ENCODE assay signal across 9 cellular contexts in genomic region chr17:4807534-4808377, GRCh38. TPM values are rescaled to one million over a fixed set of nuclear protein-coding genes. Genes with fewer than 3 reads are reported as not detected.
A peak's percentile ranks its signal among the peaks of the same experiment; 100 is the strongest.
DNase-seq lines count a peak whose midpoint lies in the region; ATAC-seq and TF ChIP-seq lines count a peak whose summit lies in the region.
"Had no signal": no experiment of that assay in that cellular context is flagged by ENCODE, and none has a peak within 500 bp of the region (broad histone marks: within the 10 kb centered on the region; RNA-seq: fewer than 3 reads in every experiment).

No MANE protein-coding gene starts in this region.

- H3K4me3 ChIP-seq in iPS-20b (ENCODE audit: low read length): peak overlapping the region; percentile 77

- H3K27ac ChIP-seq in angular gyrus (ENCODE audit: low read depth, low read length) (peak overlapping the region; percentile 20), iPS-20b (ENCODE audit: low read length) (no peak overlapping the region)

- ATAC-seq in stimulated activated naive B cell treated with anti-CD40 and anti-IgM and Interleukin-4, amounts not matched to agents 10 μg/mL and 1 μg/mL and 100 μg/mL, for 72 hours (replicated peaks): no peak
- no peak for ATAC-seq in HG03097 (IDR thresholded peaks at IDR 0.05; ENCODE audit: low FRiP score, unreplicated experiment)
- no peak for ATAC-seq in HG02970 (IDR thresholded peaks at IDR 0.05; ENCODE audit: low FRiP score, unreplicated experiment)

- peaks cover 29% of the 10 kb centered on the region for H3K36me3 ChIP-seq in iPS-20b (ENCODE audit: insufficient read depth, low read depth, low read length)

- H3K9me3 ChIP-seq in iPS-20b (ENCODE audit: insufficient read depth, low read depth, low read length): no peaks in the 10 kb centered on the region

- peaks cover 12% of the 10 kb centered on the region; the same call in 1 of the 2 replicates for H3K4me1 Mint-ChIP-seq in HFFc6 (ENCODE audit: low read depth)
- peaks cover 12 to 28% of the 10 kb centered on the region in 2 donors for H3K4me1 Mint-ChIP-seq in stimulated activated naive B cell treated with anti-CD40 and anti-IgM and Interleukin-4, amounts not matched to agents 10 μg/mL and 1 μg/mL and 100 μg/mL, for 72 hours

- H3K27ac Mint-ChIP-seq in HFFc6: peak overlapping the region; percentile 48; the same call in 1 of the 2 replicates
- H3K27ac Mint-ChIP-seq in stimulated activated naive B cell treated with anti-CD40 and anti-IgM and Interleukin-4, amounts not matched to agents 10 μg/mL and 1 μg/mL and 100 μg/mL, for 72 hours: peak overlapping the region; percentile 86

- no peaks in the 10 kb centered on the region; the same call in 1 of the 2 replicates for H3K27me3 ChIP-seq in iPS-20b (ENCODE audit: insufficient read depth, low read length)

- H3K9me3 Mint-ChIP-seq in HFFc6: no peaks in the 10 kb centered on the region
- H3K9me3 Mint-ChIP-seq in stimulated activated naive B cell treated with anti-CD40 and anti-IgM and Interleukin-4, amounts not matched to agents 10 μg/mL and 1 μg/mL and 100 μg/mL, for 72 hours: no peaks in the 10 kb centered on the region

- H3K4me1 ChIP-seq in iPS-20b (ENCODE audit: insufficient read depth, low read length): peaks cover 4% of the 10 kb centered on the region; the same call in 1 of the 2 replicates

- H3K36me3 Mint-ChIP-seq in HFFc6 (ENCODE audit: low read depth): peaks cover 17% of the 10 kb centered on the region
- H3K36me3 Mint-ChIP-seq in stimulated activated naive B cell treated with anti-CD40 and anti-IgM and Interleukin-4, amounts not matched to agents 10 μg/mL and 1 μg/mL and 100 μg/mL, for 72 hours: peaks cover 13 to 26% of the 10 kb centered on the region in 2 donors

- DNase-seq in HFFc6: no peak
- no peak for DNase-seq in stimulated activated naive B cell treated with anti-CD40 and anti-IgM and Interleukin-4, amounts not matched to agents 10 μg/mL and 1 μg/mL and 100 μg/mL, for 72 hours
- no peak for DNase-seq in NCI-H1417 (lab: John Stamatoyannopoulos, UW)
- no peak for DNase-seq in NCI-H748 (lab: John Stamatoyannopoulos, UW; ENCODE audit: unreplicated experiment)

- no peaks in the 10 kb centered on the region; the same call in none of the 2 replicates for H3K27me3 Mint-ChIP-seq in HFFc6 (ENCODE audit: insufficient read depth)
- no peaks in the 10 kb centered on the region for H3K27me3 Mint-ChIP-seq in stimulated activated naive B cell treated with anti-CD40 and anti-IgM and Interleukin-4, amounts not matched to agents 10 μg/mL and 1 μg/mL and 100 μg/mL, for 72 hours

- peak overlapping the region; percentile 69; the same call in 1 of the 2 replicates for H3K9ac ChIP-seq in iPS-20b (ENCODE audit: low read depth, low read length)

- peak overlapping the region; percentile 88 for H3K4me3 Mint-ChIP-seq in HFFc6
- peak overlapping the region; percentile 81 to 83 for H3K4me3 Mint-ChIP-seq in stimulated activated naive B cell treated with anti-CD40 and anti-IgM and Interleukin-4, amounts not matched to agents 10 μg/mL and 1 μg/mL and 100 μg/mL, for 72 hours

- TF ChIP-seq CTCF in HFFc6 (IDR thresholded peaks at IDR 0.05): no peak

RNA-seq across cellular contexts. Expression of gene PLD2, which starts 0.8 kb away (rescaled TPM):
- 10 to 100 TPM; 14.9 to 21.8 (median 19.4) TPM for total RNA-seq in HFFc6 (2021; fragmentation: NEBNext Ultra II Directional; extraction: Animal tissue kit (Norgen Biotek cat#: 25700))

RNA-seq across cellular contexts. Expression of gene PSMB6, which starts 11.8 kb away (rescaled TPM):
- 100 to 1,000 TPM; 216 to 280 (median 237) TPM for total RNA-seq in HFFc6 (2021; fragmentation: NEBNext Ultra II Directional; extraction: Animal tissue kit (Norgen Biotek cat#: 25700))

RNA-seq across cellular contexts. Expression of gene GLTPD2, which starts 19.0 kb away (rescaled TPM):
- total RNA-seq in HFFc6 (2021; fragmentation: NEBNext Ultra II Directional; extraction: Animal tissue kit (Norgen Biotek cat#: 25700)): not detected
- total RNA-seq: NCI-H460 had no signal

RNA-seq across cellular contexts. Expression of gene VMO1, which starts 21.6 kb away (rescaled TPM):
- under 1 TPM in 3 of 6 experiments, not detected in 3; 0.23 to 0.34 (median 0.31) TPM for total RNA-seq in HFFc6 (2021; fragmentation: NEBNext Ultra II Directional; extraction: Animal tissue kit (Norgen Biotek cat#: 25700))
- total RNA-seq: NCI-H460 had no signal
